In the genomic region with DNA sequence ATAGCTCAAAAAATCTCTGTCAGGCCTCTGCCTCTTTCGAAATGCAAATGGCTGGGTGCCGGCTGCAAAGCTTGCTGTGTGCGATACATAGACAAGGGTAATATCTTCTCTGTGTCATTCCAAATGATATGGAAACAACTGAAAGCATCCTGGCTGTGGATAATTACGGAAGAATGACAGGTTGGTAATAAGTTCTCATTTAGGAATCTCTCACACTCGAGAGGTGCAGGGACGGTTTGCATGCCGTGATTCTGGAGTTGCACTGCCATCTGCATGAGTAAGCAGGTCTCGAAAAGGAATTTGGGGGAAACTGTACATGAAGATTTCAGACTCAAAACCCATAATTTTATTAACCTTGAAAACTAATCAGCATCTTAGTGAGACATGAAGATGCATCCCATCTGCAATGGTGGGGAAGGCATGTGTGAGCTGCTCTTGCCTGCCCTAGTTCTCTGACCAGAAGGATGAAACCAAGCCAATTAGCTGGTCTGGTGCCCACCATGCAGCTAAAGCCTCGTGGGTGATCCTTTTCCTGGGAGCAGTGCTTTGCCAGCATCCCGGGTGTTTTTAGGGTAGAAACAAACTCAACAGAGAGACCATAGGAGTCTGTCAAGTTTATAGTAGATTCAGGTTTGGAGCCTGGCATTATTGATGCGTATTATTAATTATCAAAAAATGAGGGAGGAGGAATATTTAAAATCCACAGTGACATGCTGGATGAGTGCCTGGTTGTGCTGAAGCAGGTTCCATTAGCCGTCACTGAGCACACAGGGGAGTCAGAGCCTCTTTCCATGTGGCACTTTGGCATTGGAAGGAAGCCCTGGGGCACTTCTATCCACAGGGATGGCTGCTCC, we compare ENCODE assay signal across 22 cellular contexts.
"Had no signal": no experiment of that assay in that cellular context is flagged by ENCODE, and none has a peak within 500 bp of the region (broad histone marks: within the 10 kb centered on the region; RNA-seq: fewer than 3 reads in every experiment).

No MANE protein-coding gene starts in this region.

- ATAC-seq: HepG2, SK-N-SH treated with all-trans-retinoic acid at 6 μM for 48 hours had no signal

- DNase-seq: IMR-90, Karpas-422, KG1, MG63, NCI-H1092, NCI-H1105 treated with DMSO at 0.1 percent for 48 hours, NCI-H1436, NCI-H187, NCI-H2029, NCI-H2081 treated with DMSO at 0.1 percent for 48 hours, NCI-H2171, NCI-H226, NCI-H446, NCI-H510A, NCI-H524 treated with DMSO at 0.1 percent for 48 hours, NCI-H69, NCI-H774, RPMI8226, SHP77 had no signal

- H3K9me3 ChIP-seq: MG63 had no signal

- H3K36me3 ChIP-seq: MG63 had no signal

- H3K4me3 ChIP-seq: MG63 had no signal

- H3K27me3 ChIP-seq: MG63 had no signal

- FAIRE-seq: HepG2, RCC 7860 had no signal
